In genomic region chrX:23334536-23334870, GRCh38 we compare ENCODE assay signal across 10 cellular contexts. TPM values are rescaled to one million over a fixed set of nuclear protein-coding genes. Genes with fewer than 3 reads are reported as not detected.
A peak's percentile ranks its signal among the peaks of the same experiment; 100 is the strongest.
DNase-seq lines count a peak whose midpoint lies in the region; ATAC-seq and TF ChIP-seq lines count a peak whose summit lies in the region.
"Had no signal": no experiment of that assay in that cellular context is flagged by ENCODE, and none has a peak within 500 bp of the region (broad histone marks: within the 10 kb centered on the region; RNA-seq: fewer than 3 reads in every experiment).

Gene PTCHD1 (plus strand): TSS chrX:23334849. CDS start chrX:23334876, 27 bp downstream.

- no peaks in the 10 kb centered on the region for H3K9me3 ChIP-seq in subcutaneous abdominal adipose tissue (ENCODE audit: control insufficient read depth in 5 of 5, low read length in 5 of 5)

- intact Hi-C loops in activated CD4-positive, alpha-beta T cell treated with anti-CD3 and anti-CD28 coated beads for 36 hours (cut with DNase I, micrococcal nuclease) = loop anchor here in 1 of 2 experiments (10.0 kb wide), 1 partner anchor 1670 kb away; no protein-coding TSS in a partner anchor

- H3K4me1 ChIP-seq in subcutaneous abdominal adipose tissue (ENCODE audit: control insufficient read depth in 5 of 5, insufficient read depth in 5 of 5, low read length in 5 of 5) = peaks cover 0 to 31% (median 27%) of the 10 kb centered on the region in 5 donors

- no peaks in the 10 kb centered on the region for H3K9me3 Mint-ChIP-seq in activated CD4-positive, alpha-beta T cell treated with anti-CD3 and anti-CD28 coated beads for 36 hours (ENCODE audit: low read depth)
- no peaks in the 10 kb centered on the region for H3K9me3 Mint-ChIP-seq in mesothelial cell of epicardium

- peaks cover 35% of the 10 kb centered on the region for H3K27me3 Mint-ChIP-seq in activated CD4-positive, alpha-beta T cell treated with anti-CD3 and anti-CD28 coated beads for 36 hours
- peaks cover 92% of the 10 kb centered on the region for H3K27me3 Mint-ChIP-seq in mesothelial cell of epicardium (ENCODE audit: low read depth)

- H3K27me3 ChIP-seq in subcutaneous abdominal adipose tissue (ENCODE audit: control insufficient read depth in 5 of 5, insufficient read depth in 4 of 5, low read length in 5 of 5) = peaks cover 34 to 52% (median 39%) of the 10 kb centered on the region in 5 donors

- H3K9ac ChIP-seq in subcutaneous abdominal adipose tissue (ENCODE audit: low read length in 5 of 5) = no peak within 1 kb of the TSS

- DNase-seq in activated CD4-positive, alpha-beta T cell treated with anti-CD3 and anti-CD28 coated beads for 36 hours = no peak
- DNase-seq in activated CD4-positive, alpha-beta T cell treated with anti-CD3 and anti-CD28 coated beads, Interleukin-2, amount 50 U/mL, for 1 hour = no peak
- no peak for DNase-seq in astrocyte of the cerebellum (ENCODE audit: low read depth)
- no peak for DNase-seq in mesothelial cell of epicardium (ENCODE audit: low spot score in 2 of 2, unreplicated experiment in 2 of 2)
- no peak for DNase-seq in foreskin melanocyte
- no peak for DNase-seq in H4 (ENCODE audit: low spot score)
- DNase-seq: NCI-H226 had no signal

- no peak for ATAC-seq in activated CD4-positive, alpha-beta T cell treated with anti-CD3 and anti-CD28 coated beads for 36 hours
- no peak for ATAC-seq in GM19328 (IDR thresholded peaks at IDR 0.05; ENCODE audit: unreplicated experiment)

- CTCF ChIA-PET in activated CD4-positive, alpha-beta T cell treated with anti-CD3 and anti-CD28 coated beads for 36 hours (lab: Charles Lee) = no interaction called here

- in situ Hi-C loops in astrocyte of the cerebellum (cut with HindIII; ENCODE audit: low sequenced_read_pairs) = no loop called here

- H3K36me3 ChIP-seq in subcutaneous abdominal adipose tissue (ENCODE audit: control insufficient read depth in 5 of 5, insufficient read depth in 5 of 5, low read length in 5 of 5) = no peaks in the 10 kb centered on the region

- H3K36me3 Mint-ChIP-seq in activated CD4-positive, alpha-beta T cell treated with anti-CD3 and anti-CD28 coated beads for 36 hours (ENCODE audit: low read depth) = no peaks in the 10 kb centered on the region
- no peaks in the 10 kb centered on the region for H3K36me3 Mint-ChIP-seq in mesothelial cell of epicardium

- H3K4me3 Mint-ChIP-seq in activated CD4-positive, alpha-beta T cell treated with anti-CD3 and anti-CD28 coated beads for 36 hours = peak within 1 kb of the TSS; percentile 43
- peak within 1 kb of the TSS; percentile 81 for H3K4me3 Mint-ChIP-seq in mesothelial cell of epicardium

- H3K4me3 ChIP-seq in astrocyte of the cerebellum (ENCODE audit: low read depth, low read length) (peak within 1 kb of the TSS; percentile 24), subcutaneous abdominal adipose tissue (ENCODE audit: low read depth in 1 of 5, low read length in 5 of 5) (peak within 1 kb of the TSS in 4 of 5 donors; percentile 11 to 30 (median 28))

- no peak within 1 kb of the TSS for H3K27ac ChIP-seq in subcutaneous abdominal adipose tissue (ENCODE audit: low read depth, low read length)
- H3K27ac ChIP-seq: HL-60 had no signal

- H3K4me1 Mint-ChIP-seq in activated CD4-positive, alpha-beta T cell treated with anti-CD3 and anti-CD28 coated beads for 36 hours = peaks cover 11% of the 10 kb centered on the region
- H3K4me1 Mint-ChIP-seq in mesothelial cell of epicardium = peaks cover 33% of the 10 kb centered on the region

- H3K27ac Mint-ChIP-seq in activated CD4-positive, alpha-beta T cell treated with anti-CD3 and anti-CD28 coated beads for 36 hours = no peak within 1 kb of the TSS
- peak within 1 kb of the TSS; percentile 71 for H3K27ac Mint-ChIP-seq in mesothelial cell of epicardium

- TF ChIP-seq CTCF in astrocyte of the cerebellum (IDR thresholded peaks at IDR 0.05; ENCODE audit: low read depth, low read length, missing control alignments) (no peak), mesothelial cell of epicardium (IDR thresholded peaks at IDR 0.05; ENCODE audit: unreplicated experiment) (no peak)

- POLR2A ChIA-PET in activated CD4-positive, alpha-beta T cell treated with anti-CD3 and anti-CD28 coated beads for 36 hours (lab: Charles Lee) = no interaction called here

RNA-seq across cellular contexts. Expression of gene PTCHD1, which starts in this region (rescaled TPM):
- not detected for total RNA-seq in activated CD4-positive, alpha-beta T cell treated with anti-CD3 and anti-CD28 coated beads for 36 hours
- 5.7 to 7.2 TPM (median 7.0 TPM) in 3 replicates for total RNA-seq in mesothelial cell of epicardium
- total RNA-seq in H4 (2014; rRNA removed; shearing (Covaris generic)) = 0.52 and 3.0 TPM in 2 replicates
